ENCODE assay signal across 10 cellular contexts in the genomic region with DNA sequence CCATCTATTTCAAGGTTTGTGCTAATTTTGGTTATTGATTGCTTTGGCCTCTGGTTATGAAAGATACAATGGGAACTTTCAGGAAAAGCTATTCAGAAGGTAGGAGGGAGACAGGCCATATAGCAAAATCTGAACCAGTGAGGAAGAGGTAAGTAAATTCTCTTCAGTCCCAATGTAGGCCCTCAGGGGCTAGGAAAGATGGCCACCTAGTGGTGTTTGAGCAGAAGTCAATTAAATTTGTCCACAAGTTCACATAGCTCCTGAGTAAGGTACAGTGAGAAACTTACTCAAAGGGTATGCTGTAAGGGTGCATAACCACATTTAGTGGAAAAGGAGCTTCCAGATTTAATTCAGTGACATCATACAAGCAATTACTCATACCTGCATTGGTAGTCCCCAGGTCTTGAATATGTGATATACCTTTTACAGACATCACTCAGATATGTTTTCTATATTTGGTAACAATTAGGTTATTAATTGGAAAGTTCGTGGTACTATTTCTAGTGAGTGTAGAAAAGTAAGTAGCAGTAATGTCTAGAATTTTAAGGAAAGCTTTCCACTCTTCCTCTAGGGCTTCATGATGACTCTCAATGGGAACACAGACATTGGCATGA. TPM values are rescaled to one million over a fixed set of nuclear protein-coding genes. Genes with fewer than 3 reads are reported as not detected.
DNase-seq lines count a peak whose midpoint lies in the region; ATAC-seq, FAIRE-seq and TF ChIP-seq lines count a peak whose summit lies in the region.
"Had no signal": no experiment of that assay in that cellular context is flagged by ENCODE, and none has a peak within 500 bp of the region (broad histone marks: within the 10 kb centered on the region; RNA-seq: fewer than 3 reads in every experiment).

No MANE protein-coding gene starts in this region.

- DNase-seq in activated T-cell treated with anti-CD3 and anti-CD28 coated beads, Interleukin-2, amount 50 U/mL, for 72 hours: peak; percentile 10 to 23
- DNase-seq in activated T-cell treated with anti-CD3 and anti-CD28 coated beads for 4 hours (no peak), IMR-90 (peak; percentile 80), NOMO-1 (lab: John Stamatoyannopoulos, UW; ENCODE audit: unreplicated experiment in 2 of 2) (peak; percentile 36 to 40), K562 (ENCODE audit: extremely low read depth in 1 of 4, low spot score in 3 of 4) (peak; percentile 40 to 50 (median 47)), iPS-NIHi7 (ENCODE audit: extremely low spot score) (peak; percentile 79), thoracic aorta (ENCODE audit: low spot score) (no peak)

- H4K91ac ChIP-seq in IMR-90 (ENCODE audit: insufficient read depth, low read depth, low read length): no peak overlapping the region

- no peak overlapping the region for H3K27ac Mint-ChIP-seq in activated T-cell treated with anti-CD3 and anti-CD28 coated beads, Interleukin-2, amount 50 U/mL, for 72 hours
- H3K27ac Mint-ChIP-seq: dendritic cell treated with granulocyte-macrophage colony-stimulating factor and Interleukin-4, amounts not matched to agents 40 ng/mL and 50 ng/mL, for 4 days had no signal

- H3K4ac ChIP-seq in IMR-90 (ENCODE audit: low read depth, low read length): no peak overlapping the region

- TF ChIP-seq CTCF in IMR-90 (conservative IDR thresholded peaks at IDR 0.05; ENCODE audit: low read depth, low read length) (peak; percentile 95), K562 (IDR thresholded peaks at IDR 0.05 in 2 of 3, conservative IDR thresholded peaks at IDR 0.05 in 1 of 3; ENCODE audit: insufficient read depth in 2 of 3, low read depth in 1 of 3, low read length in 3 of 3) (peak; percentile 61 to 64 (median 63); a peak in 5 of 6 replicates), thoracic aorta (IDR thresholded peaks at IDR 0.05) (peak; percentile 78)

- H2BK20ac ChIP-seq in IMR-90 (ENCODE audit: low read depth, low read length): peak overlapping the region; percentile 71

- no peaks in the 10 kb centered on the region for H3K79me1 ChIP-seq in IMR-90 (ENCODE audit: low read depth in 1 of 2, low read length in 2 of 2)

- H3K4me3 Mint-ChIP-seq in activated T-cell treated with anti-CD3 and anti-CD28 coated beads, Interleukin-2, amount 50 U/mL, for 72 hours: no peak overlapping the region
- H3K4me3 Mint-ChIP-seq: dendritic cell treated with granulocyte-macrophage colony-stimulating factor and Interleukin-4, amounts not matched to agents 40 ng/mL and 50 ng/mL, for 4 days had no signal

- no peak overlapping the region for H3K23ac ChIP-seq in IMR-90 (ENCODE audit: low read depth, low read length)

- TF ChIP-seq RAD21 in IMR-90 (IDR thresholded peaks at IDR 0.05; ENCODE audit: low read length): peak; percentile 99
- peak; percentile 41 to 65; a peak in 3 of 4 replicates for TF ChIP-seq RAD21 in K562 (CRISPR knock-in tag; conservative IDR thresholded peaks at IDR 0.05 in 1 of 2, IDR thresholded peaks at IDR 0.05 in 1 of 2)

- H3K4me1 ChIP-seq in IMR-90 (ENCODE audit: control insufficient read depth, insufficient read depth, low read length) (peaks cover 2% of the 10 kb centered on the region), K562 (replicated peaks in 1 of 2; ENCODE audit: control insufficient read depth in 2 of 2, insufficient read depth in 2 of 2, low read length in 2 of 2) (no peaks in the 10 kb centered on the region), thoracic aorta (ENCODE audit: control insufficient read depth in 1 of 2, low read depth in 2 of 2) (peaks cover 24 to 44% of the 10 kb centered on the region in 2 donors)

- H4K20me1 ChIP-seq in IMR-90 (ENCODE audit: insufficient read depth, low read length) (no peaks in the 10 kb centered on the region), K562 (replicated peaks; ENCODE audit: control insufficient read depth, insufficient read depth, low read length) (no peaks in the 10 kb centered on the region)

- peak; percentile 62 to 68 for ATAC-seq in activated T-cell treated with anti-CD3 and anti-CD28 coated beads, Interleukin-2, amount 50 U/mL, for 72 hours (replicated peaks in 1 of 2)
- ATAC-seq in GM21717 (IDR thresholded peaks at IDR 0.05; ENCODE audit: unreplicated experiment): peak; percentile 95
- ATAC-seq in IMR-90 (ENCODE audit: low read depth): peak; percentile 93
- peak; percentile 88 for ATAC-seq in K562
- ATAC-seq in thoracic aorta (ENCODE audit: insufficient number of reproducible peaks, low FRiP score, low read depth): peak; percentile 56

- H2AK5ac ChIP-seq in IMR-90 (ENCODE audit: low read depth, low read length): no peak overlapping the region

- H4K5ac ChIP-seq in IMR-90 (ENCODE audit: low read depth, low read length): no peak overlapping the region

- no peaks in the 10 kb centered on the region for H3K79me2 ChIP-seq in K562 (ENCODE audit: control insufficient read depth, insufficient read depth, low read length)

- H2BK15ac ChIP-seq in IMR-90 (ENCODE audit: low read depth, low read length): no peak overlapping the region

- intact Hi-C loops in IMR-90 (cut with micrococcal nuclease): loop anchor here (1.0 to 10.0 kb wide), 8 partner anchors 39 to 1302 kb away; a partner anchor contains a TSS
- intact Hi-C loops in K562 (cut with micrococcal nuclease): loop anchor here (5.0 kb wide), 1 partner anchor 1300 kb away; no protein-coding TSS in a partner anchor

- no peak for TF ChIP-seq EP300 in K562 (IDR thresholded peaks at IDR 0.05; ENCODE audit: low read length)

- TF ChIP-seq POLR2A in IMR-90 (IDR thresholded peaks at IDR 0.05; ENCODE audit: low read depth, low read length): no peak
- no peak for TF ChIP-seq POLR2A in K562 (conservative IDR thresholded peaks at IDR 0.05)

- H3K14ac ChIP-seq in IMR-90 (replicated peaks; ENCODE audit: low read depth, low read length): no peak overlapping the region

- H3K9me3 ChIP-seq in IMR-90 (ENCODE audit: control insufficient read depth, insufficient read depth, low read length): no peaks in the 10 kb centered on the region
- no peaks in the 10 kb centered on the region for H3K9me3 ChIP-seq in K562 (replicated peaks; ENCODE audit: control insufficient read depth, insufficient read depth, low read depth, low read length)
- no peaks in the 10 kb centered on the region for H3K9me3 ChIP-seq in thoracic aorta

- H3K36me3 ChIP-seq in IMR-90 (ENCODE audit: control insufficient read depth, insufficient read depth, low read length): no peaks in the 10 kb centered on the region
- H3K36me3 ChIP-seq in K562 (ENCODE audit: control insufficient read depth, insufficient read depth, low read length): no peaks in the 10 kb centered on the region
- H3K36me3 ChIP-seq in thoracic aorta: no peaks in the 10 kb centered on the region

- no peak overlapping the region for H3K18ac ChIP-seq in IMR-90 (ENCODE audit: low read depth, low read length)

- 0 out of 2 replicates have a peak, but pooled peaks cover 1% of the 10 kb centered on the region for H3K9me1 ChIP-seq in IMR-90 (ENCODE audit: insufficient read depth, low read length)
- H3K9me1 ChIP-seq in K562 (ENCODE audit: control insufficient read depth, insufficient read depth, low read length): no peaks in the 10 kb centered on the region

- H4K8ac ChIP-seq in IMR-90 (ENCODE audit: low read depth in 2 of 2, low read length in 2 of 2): no peak overlapping the region

- POLR2A ChIA-PET in IMR-90 (lab: Charles Lee; ENCODE audit: unreplicated experiment) (interaction anchor here (0.6 to 1.1 kb wide), 2 partner anchors 17 to 146 kb away, joined by 4 to 5 read pairs; no protein-coding TSS in a partner anchor), K562 (lab: Yijun Ruan, JAX) (no interaction called here)

- CTCF ChIA-PET in IMR-90 (lab: Yijun Ruan, JAX): interaction anchor here (0.6 to 4.4 kb wide), 32 partner anchors 9 to 297 kb away, joined by 3 to 55 read pairs (median 4); a partner anchor contains a TSS
- CTCF ChIA-PET in K562 (lab: Yijun Ruan, JAX; ENCODE audit: low intra/inter-chr PET ratio): interaction anchor here (1.1 kb wide), 1 partner anchor 1299 kb away, joined by 3 read pairs; no protein-coding TSS in a partner anchor

- no peak overlapping the region for H3K4me3 ChIP-seq in IMR-90 (ENCODE audit: insufficient read depth, low read depth, low read length)
- no peak overlapping the region for H3K4me3 ChIP-seq in K562
- no peak overlapping the region for H3K4me3 ChIP-seq in thoracic aorta

- H2AFZ ChIP-seq in IMR-90 (replicated peaks; ENCODE audit: low read length, poor library complexity): no peak overlapping the region
- H2AFZ ChIP-seq in K562 (ENCODE audit: low read depth, low read length): no peak overlapping the region

- H3K27ac ChIP-seq in IMR-90 (ENCODE audit: insufficient read depth, low read length) (no peak overlapping the region), K562 (ENCODE audit: extremely low read depth, low read depth, low read length) (no peak overlapping the region), thoracic aorta (no peak overlapping the region)

- H3K27me3 ChIP-seq in IMR-90 (ENCODE audit: control insufficient read depth, insufficient read depth, low read length) (no peaks in the 10 kb centered on the region), K562 (ENCODE audit: control insufficient read depth in 2 of 2, insufficient read depth in 2 of 2, low read length in 2 of 2) (no peaks in the 10 kb centered on the region), thoracic aorta (replicated peaks; ENCODE audit: insufficient read depth) (no peaks in the 10 kb centered on the region)

- no peak overlapping the region for H2BK120ac ChIP-seq in IMR-90 (ENCODE audit: low read depth, low read length)

- in situ Hi-C loops in IMR-90 (cut with MboI; ENCODE audit: low sequenced_read_pairs): no loop called here
- in situ Hi-C loops in K562 (cut with MboI): no loop called here

- no CpG with 5 or more reads among the region's 1 CpG for WGBS in IMR-90 (ENCODE audit: extremely low coverage in 2 of 2, insufficient read length in 1 of 2), 2 experiments
- WGBS in K562 (ENCODE audit: insufficient coverage, low coverage, missing lambda C conversion rate): 0% methylated on average over 1 of the region's 1 CpG

- peaks cover 14% of the 10 kb centered on the region for H3K27me3 Mint-ChIP-seq in activated T-cell treated with anti-CD3 and anti-CD28 coated beads, Interleukin-2, amount 50 U/mL, for 72 hours (ENCODE audit: low read depth)
- H3K27me3 Mint-ChIP-seq: dendritic cell treated with granulocyte-macrophage colony-stimulating factor and Interleukin-4, amounts not matched to agents 40 ng/mL and 50 ng/mL, for 4 days had no signal

- H3K9ac ChIP-seq in IMR-90 (ENCODE audit: low read depth, low read length) (no peak overlapping the region), K562 (ENCODE audit: insufficient read depth in 1 of 2, low read depth in 2 of 2, low read length in 2 of 2) (no peak overlapping the region)

- FAIRE-seq in K562 (lab: Jason Lieb, UNC): no peak
- FAIRE-seq: G401.6 had no signal

- no TSS peak for BruUV-seq in IMR-90 (replicated peaks; lab: Mats Ljungman, UMichigan)
- BruUV-seq in K562 (replicated peaks; lab: Mats Ljungman, UMichigan): no TSS peak

- H3K56ac ChIP-seq in IMR-90 (ENCODE audit: extremely low read depth, insufficient read depth, low read length): no peak overlapping the region

- H2AK9ac ChIP-seq in IMR-90 (replicated peaks; ENCODE audit: low read depth, low read length, poor library complexity): no peak overlapping the region

- H3K4me2 ChIP-seq in IMR-90 (ENCODE audit: low read depth, low read length): no peak overlapping the region
- H3K4me2 ChIP-seq in K562 (ENCODE audit: insufficient read depth, low read length): no peak overlapping the region

- H3K36me3 Mint-ChIP-seq in activated T-cell treated with anti-CD3 and anti-CD28 coated beads, Interleukin-2, amount 50 U/mL, for 72 hours (ENCODE audit: insufficient read depth in 2 of 2): no peaks in the 10 kb centered on the region

- H3K4me1 Mint-ChIP-seq in activated T-cell treated with anti-CD3 and anti-CD28 coated beads, Interleukin-2, amount 50 U/mL, for 72 hours (ENCODE audit: low read depth): no peaks in the 10 kb centered on the region

- no peaks in the 10 kb centered on the region for H3K9me3 Mint-ChIP-seq in activated T-cell treated with anti-CD3 and anti-CD28 coated beads, Interleukin-2, amount 50 U/mL, for 72 hours
- H3K9me3 Mint-ChIP-seq: dendritic cell treated with granulocyte-macrophage colony-stimulating factor and Interleukin-4, amounts not matched to agents 40 ng/mL and 50 ng/mL, for 4 days had no signal

- dilution Hi-C loops in IMR-90 (cut with HindIII; ENCODE audit: low sequenced_read_pairs, unreplicated experiment): no loop called here

- H2BK5ac ChIP-seq in IMR-90 (ENCODE audit: low read depth, low read length, poor library complexity, severe bottlenecking): no peak overlapping the region

RNA-seq across cellular contexts. Expression of a gene that starts 21.4 kb away (rescaled TPM):
- not detected for total RNA-seq in activated T-cell treated with anti-CD3 and anti-CD28 coated beads, Interleukin-2, amount 50 U/mL, for 72 hours
- total RNA-seq in IMR-90 (2012; rRNA removed): not detected in 2 replicates
- not detected in 2 replicates for polyA plus RNA-seq in IMR-90 (2012; rRNA removed)
- not detected in 2 replicates for polyA plus RNA-seq in IMR-90 (2012; cell fraction: cytosol; rRNA removed)
- not detected in 2 replicates for polyA plus RNA-seq in IMR-90 (2012; cell fraction: nucleus; rRNA removed; ENCODE audit: low replicate concordance)
- total RNA-seq in K562 (2011; cell fraction: chromatin; rRNA removed; ENCODE audit: low replicate concordance): not detected in 2 replicates
- not detected in 2 replicates for total RNA-seq in K562 (2011; cell fraction: nucleolus; rRNA removed)
- not detected in 2 replicates for total RNA-seq in K562 (2011; cell fraction: nucleoplasm; rRNA removed)
- not detected in 2 replicates for total RNA-seq in K562 (2014; rRNA removed)
- total RNA-seq in K562 (2014; rRNA removed; fragmentation: Illumina TruSeq; extraction: Trizol): not detected in 2 replicates
- not detected in 2 replicates for total RNA-seq in K562 (2015; rRNA removed; fragmentation: Illumina TruSeq; extraction: Trizol)
- not detected in 2 replicates for total RNA-seq in K562 (2021)
- not detected in 2 replicates for polyA plus RNA-seq in K562 (2011; rRNA removed)
- polyA plus RNA-seq in K562 (2011; cell fraction: cytosol; rRNA removed): not detected in 2 replicates
- not detected in 2 replicates for polyA plus RNA-seq in K562 (2011; cell fraction: nucleus; rRNA removed)
- polyA plus RNA-seq in K562 (2012): not detected in 2 replicates
- polyA plus RNA-seq in K562 (2014; fragmentation: Illumina TruSeq; extraction: Trizol): not detected in 2 replicates
- not detected for polyA plus RNA-seq in K562 (2014; fragmentation: Nextera tagmentation; extraction: Ambion mirVana)
- polyA plus RNA-seq in K562 (2014; rRNA removed): not detected in 2 replicates
- not detected in 2 replicates for polyA minus RNA-seq in K562 (2011; rRNA and poly(A)+ RNA removed)
- not detected in 2 replicates for polyA minus RNA-seq in K562 (2011; cell fraction: cytosol; rRNA and poly(A)+ RNA removed)
- polyA minus RNA-seq in K562 (2011; cell fraction: nucleus; rRNA and poly(A)+ RNA removed): not detected in 2 replicates
- total RNA-seq in thoracic aorta: not detected

RNA-seq across cellular contexts. Expression of a gene that starts 41.8 kb away (rescaled TPM):
- not detected for total RNA-seq in activated T-cell treated with anti-CD3 and anti-CD28 coated beads, Interleukin-2, amount 50 U/mL, for 72 hours
- total RNA-seq in IMR-90 (2012; rRNA removed) (under 0.01 TPM in 2 replicates), K562 (2014; rRNA removed) (not detected in 2 replicates), K562 (2014; rRNA removed; fragmentation: Illumina TruSeq; extraction: Trizol) (not detected in 2 replicates), K562 (2015; rRNA removed; fragmentation: Illumina TruSeq; extraction: Trizol) (not detected in 2 replicates), K562 (2021) (0.22 TPM in 1 of 2 replicates, not detected in the other), thoracic aorta (100 to 1,000 TPM; 292 to 375 TPM)
- polyA plus RNA-seq in IMR-90 (2012; rRNA removed) (0.05 TPM in 1 of 2 replicates, not detected in the other), K562 (2011; rRNA removed) (not detected in 2 replicates), K562 (2014; fragmentation: Illumina TruSeq; extraction: Trizol) (not detected in 2 replicates), K562 (2014; fragmentation: Nextera tagmentation; extraction: Ambion mirVana) (not detected), K562 (2014; rRNA removed) (not detected in 2 replicates)
- polyA plus RNA-seq in IMR-90 (2012; cell fraction: cytosol; rRNA removed): 0.01 TPM in 1 of 2 replicates, not detected in the other
- polyA plus RNA-seq in IMR-90 (2012; cell fraction: nucleus; rRNA removed; ENCODE audit: low replicate concordance): 0.56 TPM in 1 of 2 replicates, not detected in the other
- total RNA-seq in K562 (2011; cell fraction: chromatin; rRNA removed; ENCODE audit: low replicate concordance): not detected in 2 replicates
- total RNA-seq in K562 (2011; cell fraction: nucleolus; rRNA removed): not detected in 2 replicates
- not detected in 2 replicates for total RNA-seq in K562 (2011; cell fraction: nucleoplasm; rRNA removed)
- polyA plus RNA-seq in K562 (2011; cell fraction: cytosol; rRNA removed): not detected in 2 replicates
- not detected in 2 replicates for polyA plus RNA-seq in K562 (2011; cell fraction: nucleus; rRNA removed)
- not detected in 2 replicates for polyA plus RNA-seq in K562 (2012)
- polyA minus RNA-seq in K562 (2011; rRNA and poly(A)+ RNA removed): not detected in 2 replicates
- not detected in 2 replicates for polyA minus RNA-seq in K562 (2011; cell fraction: cytosol; rRNA and poly(A)+ RNA removed)
- polyA minus RNA-seq in K562 (2011; cell fraction: nucleus; rRNA and poly(A)+ RNA removed): not detected in 2 replicates

Comparison
In these comparisons a context has a peak if more than half of its experiments do, and no peak if none do; other contexts are left out.
1. DNase-seq: peak in activated T-cell treated with anti-CD3 and anti-CD28 coated beads, Interleukin-2, amount 50 U/mL, for 72 hours (2 of 2), IMR-90 (single experiment), NOMO-1 (2 of 2), K562 (4 of 4) and iPS-NIHi7 (single experiment); none in activated T-cell treated with anti-CD3 and anti-CD28 coated beads for 4 hours (single experiment) and thoracic aorta (single experiment).
2. RNA of a gene that starts 41.8 kb away (total RNA-seq): 292 to 375 TPM in thoracic aorta; not detected in activated T-cell treated with anti-CD3 and anti-CD28 coated beads, Interleukin-2, amount 50 U/mL, for 72 hours, under 0.01 TPM in IMR-90 and 0.22 TPM in K562; every median in the first group is over 100 times any median in the second.
3. Peak in every context shown above with its lines, with median percentiles within 50 percentile points of each other: ATAC-seq and CTCF ChIP-seq.